Comparison of ENCODE assay signal across 8 cellular contexts in the genomic region with DNA sequence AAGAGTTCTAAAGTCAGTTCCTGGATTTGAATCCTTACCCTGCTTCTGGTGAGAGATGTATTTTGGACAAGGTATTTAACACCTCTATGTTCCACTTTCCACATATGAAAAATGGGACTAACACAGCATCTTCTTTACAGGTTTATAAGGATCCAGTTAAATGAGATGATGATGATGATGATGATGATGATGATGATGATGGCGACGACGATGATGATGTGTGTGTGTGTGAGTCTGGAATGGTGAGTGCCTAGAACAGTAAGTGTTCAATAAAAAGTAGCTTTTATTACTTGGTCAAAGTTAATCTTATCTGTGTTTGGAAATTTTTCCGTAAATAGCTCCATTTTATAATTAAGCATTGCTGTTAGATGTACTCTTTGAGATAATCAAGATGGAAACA.
"Had no signal": no experiment of that assay in that cellular context is flagged by ENCODE, and none has a peak within 500 bp of the region (broad histone marks: within the 10 kb centered on the region; RNA-seq: fewer than 3 reads in every experiment).

No MANE protein-coding gene starts in this region.

- H3K4me3 ChIP-seq: GM12878 had no signal

- ATAC-seq: GM12878 had no signal

- FAIRE-seq: G401.6, GM12878, GM12891, GM12892, GM18507, GM19239 had no signal

- DNase-seq: GDM1, GF-D8 had no signal
